9 cellular contexts compared by ENCODE assay signal in genomic region chr18:34492652-34493051, GRCh38.
DNase-seq lines count a peak whose midpoint lies in the region; ATAC-seq and TF ChIP-seq lines count a peak whose summit lies in the region.
"Had no signal": no experiment of that assay in that cellular context is flagged by ENCODE, and none has a peak within 500 bp of the region (broad histone marks: within the 10 kb centered on the region; RNA-seq: fewer than 3 reads in every experiment).

No MANE protein-coding gene starts in this region.

- peaks cover 4% of the 10 kb centered on the region for H3K9me3 Mint-ChIP-seq in natural killer cell treated with Interleukin-12 subunit alpha and Interleukin-12 subunit beta and Interleukin-15 and Interleukin-18, amount 100 ng/mL, for 72 hours
- H3K9me3 Mint-ChIP-seq in natural killer cell, result peaks cover 0 to 2% of the 10 kb centered on the region in 2 donors

- H3K36me3 ChIP-seq in adipocyte (ENCODE audit: control insufficient read depth, insufficient read depth, low read length, severe bottlenecking), result no peaks in the 10 kb centered on the region
- H3K36me3 ChIP-seq in right lobe of liver, result no peaks in the 10 kb centered on the region
- H3K36me3 ChIP-seq in colonic mucosa, result no peaks in the 10 kb centered on the region

- H3K4me1 Mint-ChIP-seq in natural killer cell treated with Interleukin-12 subunit alpha and Interleukin-12 subunit beta and Interleukin-15 and Interleukin-18, amount 100 ng/mL, for 72 hours (ENCODE audit: low read depth in 2 of 2), result peaks cover 0 to 2% of the 10 kb centered on the region in 2 donors
- H3K4me1 Mint-ChIP-seq in natural killer cell, result no peaks in the 10 kb centered on the region

- peak overlapping the region; percentile 84 for H3K4me3 ChIP-seq in adipocyte (ENCODE audit: low read length)
- peak overlapping the region in 2 of 3 donors; percentile 34 to 47 for H3K4me3 ChIP-seq in right lobe of liver
- no peak overlapping the region for H3K4me3 ChIP-seq in colonic mucosa
- H3K4me3 ChIP-seq: K562 had no signal

- H3K9me3 ChIP-seq in adipocyte (ENCODE audit: control insufficient read depth, low read length) (no peaks in the 10 kb centered on the region), right lobe of liver (no peaks in the 10 kb centered on the region), colonic mucosa (no peaks in the 10 kb centered on the region)

- H3K27me3 ChIP-seq in adipocyte (replicated peaks; ENCODE audit: control insufficient read depth, insufficient read depth, low read length), result no peaks in the 10 kb centered on the region
- H3K27me3 ChIP-seq in right lobe of liver, result peaks cover 0 to 3% of the 10 kb centered on the region in 2 donors
- H3K27me3 ChIP-seq in colonic mucosa, result peaks cover 6% of the 10 kb centered on the region

- H3K9ac ChIP-seq in adipocyte (ENCODE audit: low read length), result no peak overlapping the region
- H3K9ac ChIP-seq in colonic mucosa (ENCODE audit: low read depth in 2 of 2, low read length in 2 of 2), result no peak overlapping the region

- H3K36me3 Mint-ChIP-seq in natural killer cell treated with Interleukin-12 subunit alpha and Interleukin-12 subunit beta and Interleukin-15 and Interleukin-18, amount 100 ng/mL, for 72 hours, result peaks cover 5% of the 10 kb centered on the region
- H3K36me3 Mint-ChIP-seq in natural killer cell, result no peaks in the 10 kb centered on the region

- peak overlapping the region; percentile 22 for H3K4me3 Mint-ChIP-seq in natural killer cell treated with Interleukin-12 subunit alpha and Interleukin-12 subunit beta and Interleukin-15 and Interleukin-18, amount 100 ng/mL, for 72 hours
- no peak overlapping the region for H3K4me3 Mint-ChIP-seq in natural killer cell

- DNase-seq in natural killer cell treated with Interleukin-12 subunit alpha and Interleukin-12 subunit beta and Interleukin-15 and Interleukin-18, amount 100 ng/mL, for 72 hours (ENCODE audit: low spot score), result no peak
- DNase-seq in natural killer cell, result no peak
- peak; percentile 4 for DNase-seq in adipocyte (ENCODE audit: low read depth)
- DNase-seq in right lobe of liver, result no peak
- no peak for DNase-seq in activated CD4-positive, CD25-positive, alpha-beta regulatory T cell treated with anti-CD3 and anti-CD28 coated beads, Interleukin-2, amount 50 U/mL, for 72 hours
- no peak for DNase-seq in colonic mucosa

- no peak for TF ChIP-seq POLR2A in right lobe of liver (IDR thresholded peaks at IDR 0.05)

- peaks cover 23 to 30% of the 10 kb centered on the region in 2 donors for H3K27me3 Mint-ChIP-seq in natural killer cell treated with Interleukin-12 subunit alpha and Interleukin-12 subunit beta and Interleukin-15 and Interleukin-18, amount 100 ng/mL, for 72 hours
- H3K27me3 Mint-ChIP-seq in natural killer cell (ENCODE audit: low read depth in 2 of 2), result peaks cover 22 to 25% of the 10 kb centered on the region in 2 donors

- H3K4me1 ChIP-seq in adipocyte (ENCODE audit: control insufficient read depth, insufficient read depth, low read length) (peaks cover 6% of the 10 kb centered on the region), right lobe of liver (no peaks in the 10 kb centered on the region), colonic mucosa (no peaks in the 10 kb centered on the region)

- intact Hi-C loops in natural killer cell (cut with micrococcal nuclease), result no loop called here
- intact Hi-C loops in right lobe of liver (cut with DNase I), result no loop called here
- intact Hi-C loops in colonic mucosa (cut with DNase I), result no loop called here

- H3K27ac ChIP-seq in right lobe of liver (peak overlapping the region in 1 of 3 donors; percentile 69), colonic mucosa (no peak overlapping the region)

- TF ChIP-seq CTCF in natural killer cell (IDR thresholded peaks at IDR 0.05), result no peak
- TF ChIP-seq CTCF in right lobe of liver (IDR thresholded peaks at IDR 0.05), result no peak
- no peak for TF ChIP-seq CTCF in colonic mucosa (IDR thresholded peaks at IDR 0.05)

- no peak for ATAC-seq in natural killer cell treated with Interleukin-12 subunit alpha and Interleukin-12 subunit beta and Interleukin-15 and Interleukin-18, amount 100 ng/mL, for 72 hours
- ATAC-seq in natural killer cell (no peak), right lobe of liver (peak in 1 of 4 donors; percentile 72), HG03442 (IDR thresholded peaks at IDR 0.05; ENCODE audit: unreplicated experiment) (no peak), HG02798 (IDR thresholded peaks at IDR 0.05; ENCODE audit: poor library complexity, unreplicated experiment) (no peak)
- ATAC-seq: K562 had no signal

- H3K27ac Mint-ChIP-seq in natural killer cell treated with Interleukin-12 subunit alpha and Interleukin-12 subunit beta and Interleukin-15 and Interleukin-18, amount 100 ng/mL, for 72 hours, result no peak overlapping the region
- H3K27ac Mint-ChIP-seq in natural killer cell, result no peak overlapping the region
